ENCODE assay signal across 8 cellular contexts in the genomic region with DNA sequence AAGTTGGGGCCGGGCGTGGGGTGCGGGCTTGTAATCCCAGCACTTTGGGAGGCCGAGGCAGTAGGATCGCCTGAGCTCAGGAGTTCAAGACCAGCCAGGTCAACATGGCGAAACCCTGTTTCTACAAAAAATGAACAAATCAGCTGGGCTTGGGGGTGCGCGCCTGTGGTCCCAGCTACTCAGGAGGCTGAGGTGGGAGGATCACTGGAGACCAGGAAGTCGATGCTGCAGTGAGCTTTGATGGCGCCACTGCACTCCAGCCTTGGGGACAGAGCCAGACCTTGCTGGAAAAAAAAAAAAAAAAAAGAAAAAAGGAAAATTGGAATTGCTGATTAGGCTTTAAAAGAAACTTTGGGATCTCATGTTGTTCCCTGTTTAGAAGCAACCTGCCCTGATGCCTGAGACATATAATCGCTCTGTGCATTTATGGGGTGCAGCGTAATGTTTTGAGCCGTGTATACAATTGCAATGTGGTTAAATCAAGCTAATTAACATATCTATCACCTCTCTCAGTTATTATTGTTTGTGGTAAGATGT. TPM values are rescaled to one million over a fixed set of nuclear protein-coding genes. Genes with fewer than 3 reads are reported as not detected.
DNase-seq lines count a peak whose midpoint lies in the region; ATAC-seq, FAIRE-seq and TF ChIP-seq lines count a peak whose summit lies in the region.

No MANE protein-coding gene starts in this region.

- H4K8ac ChIP-seq in trophoblast cell (ENCODE audit: low read depth, low read length), result peak overlapping the region; percentile 32

- peaks cover 8% of the 10 kb centered on the region for H3K4me1 Mint-ChIP-seq in CD8-positive, alpha-beta T cell (ENCODE audit: low read depth)

- intact Hi-C loops in CD8-positive, alpha-beta T cell (cut with DNase I, micrococcal nuclease), result no loop called here
- intact Hi-C loops in esophagus squamous epithelium (cut with DNase I), result no loop called here

- POLR2A ChIA-PET in CD8-positive, alpha-beta T cell (lab: Charles Lee), result no interaction called here

- peak overlapping the region; percentile 11 for H3K14ac ChIP-seq in trophoblast cell (ENCODE audit: low read length)

- peak overlapping the region; percentile 28 for H3K4me3 ChIP-seq in CD8-positive, alpha-beta T cell (ENCODE audit: low read depth, low read length)
- H3K4me3 ChIP-seq in SJSA1 (peak overlapping the region; percentile 78), esophagus squamous epithelium (peak overlapping the region; percentile 49 to 81 (median 64)), trophoblast cell (ENCODE audit: low read depth, low read length) (peak overlapping the region; percentile 67)

- H3K9ac ChIP-seq in trophoblast cell (ENCODE audit: low read length), result no peak overlapping the region

- H3K9me3 Mint-ChIP-seq in CD8-positive, alpha-beta T cell, result no peaks in the 10 kb centered on the region

- peak overlapping the region; percentile 75 for H3K4me2 ChIP-seq in trophoblast cell (ENCODE audit: low read length)

- no peak overlapping the region for H2BK12ac ChIP-seq in trophoblast cell (ENCODE audit: low read length)

- FAIRE-seq in H54 (lab: Jason Lieb, UNC), result no peak

- no peak overlapping the region for H3K4ac ChIP-seq in trophoblast cell (ENCODE audit: low read depth, low read length)

- CTCF ChIA-PET in CD8-positive, alpha-beta T cell (lab: Charles Lee), result interaction anchor here (0.7 to 3.8 kb wide), 5 partner anchors 9 to 22 kb away, joined by 3 to 16 read pairs (median 5); no protein-coding TSS in a partner anchor

- peaks cover 2% of the 10 kb centered on the region for H3K79me2 ChIP-seq in trophoblast cell (ENCODE audit: control insufficient read depth, insufficient read depth, low read length, poor library complexity)

- no peaks in the 10 kb centered on the region for H3K36me3 ChIP-seq in CD8-positive, alpha-beta T cell (ENCODE audit: insufficient read depth, low read length)
- H3K36me3 ChIP-seq in SJSA1 (peaks cover 20% of the 10 kb centered on the region), esophagus squamous epithelium (peaks cover 0 to 10% (median 0%) of the 10 kb centered on the region in 3 donors), trophoblast cell (ENCODE audit: control insufficient read depth in 1 of 2, insufficient read depth in 2 of 2, low read length in 2 of 2) (no peaks in the 10 kb centered on the region)

- no peak for DNase-seq in CD8-positive, alpha-beta T cell
- no peak for DNase-seq in SJSA1 (ENCODE audit: low read depth in 1 of 2, low spot score in 2 of 2)
- no peak for DNase-seq in esophagus squamous epithelium (lab: John Stamatoyannopoulos, UW)
- no peak for DNase-seq in trophoblast cell
- no peak for DNase-seq in GM13977 (ENCODE audit: low spot score)
- DNase-seq in H54 (ENCODE audit: insufficient read length, low spot score), result no peak

- H2BK120ac ChIP-seq in trophoblast cell (ENCODE audit: insufficient read depth, low read length, poor library complexity), result no peak overlapping the region

- H3K23ac ChIP-seq in trophoblast cell (ENCODE audit: low read length), result no peak overlapping the region

- peaks cover 3% of the 10 kb centered on the region for H3K79me1 ChIP-seq in trophoblast cell (ENCODE audit: low read length)

- TF ChIP-seq CTCF in CD8-positive, alpha-beta T cell (IDR thresholded peaks at IDR 0.05), result no peak
- no peak for TF ChIP-seq CTCF in esophagus squamous epithelium (IDR thresholded peaks at IDR 0.05)
- no peak for TF ChIP-seq CTCF in GM13977 (IDR thresholded peaks at IDR 0.05; ENCODE audit: extremely low read depth, insufficient read depth, missing control alignments)

- TF ChIP-seq POLR2A in esophagus squamous epithelium (IDR thresholded peaks at IDR 0.05) (no peak), H54 (IDR thresholded peaks at IDR 0.05; ENCODE audit: low read depth, low read length) (no peak)

- H3K4me3 Mint-ChIP-seq in CD8-positive, alpha-beta T cell, result peak overlapping the region; percentile 59

- WGBS in esophagus squamous epithelium, 2 donors, result 50 to 56% methylated on average over 10 to 12 of the region's 13 CpGs
- WGBS in trophoblast cell (ENCODE audit: extremely low coverage, insufficient coverage, insufficient read length), result no CpG with 5 or more reads among the region's 13 CpGs

- no peak for ATAC-seq in CD8-positive, alpha-beta T cell
- ATAC-seq in GM18498 (IDR thresholded peaks at IDR 0.05; ENCODE audit: unreplicated experiment) (no peak), HG02623 (IDR thresholded peaks at IDR 0.05; ENCODE audit: unreplicated experiment) (no peak)

- H3K27ac ChIP-seq in CD8-positive, alpha-beta T cell (ENCODE audit: low read depth, low read length), result no peak overlapping the region
- H3K27ac ChIP-seq in SJSA1 (peak overlapping the region; percentile 96), esophagus squamous epithelium (peak overlapping the region; percentile 82 to 97 (median 91)), trophoblast cell (ENCODE audit: low read depth, low read length) (no peak overlapping the region)

- H3K4me1 ChIP-seq in CD8-positive, alpha-beta T cell (ENCODE audit: insufficient read depth, low read length), result no peaks in the 10 kb centered on the region
- H3K4me1 ChIP-seq in SJSA1 (replicated peaks) (peaks cover 21% of the 10 kb centered on the region), esophagus squamous epithelium (peaks cover 0 to 25% (median 8%) of the 10 kb centered on the region in 3 donors), trophoblast cell (ENCODE audit: control insufficient read depth in 1 of 2, insufficient read depth in 2 of 2, low read length in 2 of 2) (peaks cover 3 to 6% of the 10 kb centered on the region in 2 experiments)

- H3K18ac ChIP-seq in trophoblast cell (ENCODE audit: low read length), result no peak overlapping the region

- H2AFZ ChIP-seq in trophoblast cell (ENCODE audit: insufficient read depth, low read length, poor library complexity), result peak overlapping the region; percentile 64

- in situ Hi-C loops in GM13977 (cut with MboI; ENCODE audit: low pct_unique_long_range_greater_than_20kb, low sequenced_read_pairs, unreplicated experiment), result loop anchor here (25.0 kb wide), 1 partner anchor 560 kb away; no protein-coding TSS in a partner anchor

- H3K36me3 Mint-ChIP-seq in CD8-positive, alpha-beta T cell, result no peaks in the 10 kb centered on the region

- no peaks in the 10 kb centered on the region for H3K27me3 ChIP-seq in CD8-positive, alpha-beta T cell (ENCODE audit: insufficient read depth, low read length)
- no peaks in the 10 kb centered on the region for H3K27me3 ChIP-seq in SJSA1 (replicated peaks)
- H3K27me3 ChIP-seq in esophagus squamous epithelium, result peaks cover 0 to 5% (median 0%) of the 10 kb centered on the region in 4 donors
- peaks cover 8% of the 10 kb centered on the region for H3K27me3 ChIP-seq in trophoblast cell (ENCODE audit: insufficient read depth, low read length)

- peak overlapping the region; percentile 6 for H3K27ac Mint-ChIP-seq in CD8-positive, alpha-beta T cell

- no peaks in the 10 kb centered on the region for H3K9me3 ChIP-seq in CD8-positive, alpha-beta T cell (ENCODE audit: low read length)
- H3K9me3 ChIP-seq in SJSA1 (replicated peaks) (peaks cover 9% of the 10 kb centered on the region), esophagus squamous epithelium (no peaks in the 10 kb centered on the region), trophoblast cell (ENCODE audit: insufficient read depth, low read depth, low read length) (peaks cover 8% of the 10 kb centered on the region)

- H3K27me3 Mint-ChIP-seq in CD8-positive, alpha-beta T cell (ENCODE audit: low read depth), result peaks cover 39% of the 10 kb centered on the region

- H2AK5ac ChIP-seq in trophoblast cell (ENCODE audit: low read length), result no peak overlapping the region

- peak overlapping the region; percentile 58 for H4K12ac ChIP-seq in trophoblast cell (ENCODE audit: low read depth, low read length)

- no peak overlapping the region for H2BK5ac ChIP-seq in trophoblast cell (ENCODE audit: low read depth, low read length, poor library complexity)

- H4K91ac ChIP-seq in trophoblast cell (ENCODE audit: low read depth, low read length), result no peak overlapping the region

RNA-seq across cellular contexts. Expression of a gene that starts 0.8 kb away (rescaled TPM):
- 1 to 10 TPM; 5.2 to 5.7 TPM for total RNA-seq in CD8-positive, alpha-beta T cell
- total RNA-seq in SJSA1 (2014; rRNA removed; shearing (Covaris generic)), result 17.0 and 24.5 TPM in 2 replicates
- total RNA-seq in esophagus squamous epithelium, result 10 to 100 TPM in 1 of 4 donors, 1 to 10 TPM in 2, not detected in 1; 1.7 to 23.1 (median 2.8) TPM
- polyA plus RNA-seq in trophoblast cell (2013), result 0.31 and 0.42 TPM in 2 replicates

Comparison
In these comparisons a context has a peak if more than half of its experiments do, and no peak if none do; other contexts are left out.
1. H3K27ac ChIP-seq: peak in SJSA1 (single experiment) and esophagus squamous epithelium (4 of 4); none in CD8-positive, alpha-beta T cell (single experiment) and trophoblast cell (single experiment).
2. H3K4me3 ChIP-seq: peak in every context shown above with its lines; median percentile 78 in SJSA1; 67 in trophoblast cell; 64 in esophagus squamous epithelium; 28 in CD8-positive, alpha-beta T cell.